Comparison of ENCODE assay signal across 9 cellular contexts in genomic region chr16:3131755-3132377, GRCh38. TPM values are rescaled to one million over a fixed set of nuclear protein-coding genes. Genes with fewer than 3 reads are reported as not detected.
DNase-seq lines count a peak whose midpoint lies in the region; ATAC-seq and TF ChIP-seq lines count a peak whose summit lies in the region.
"Had no signal": no experiment of that assay in that cellular context is flagged by ENCODE, and none has a peak within 500 bp of the region (broad histone marks: within the 10 kb centered on the region; RNA-seq: fewer than 3 reads in every experiment).

No MANE protein-coding gene starts in this region.

- no peak for ATAC-seq in activated CD8-positive, alpha-beta T cell treated with anti-CD3 and anti-CD28 coated beads for 36 hours

- peaks cover 32% of the 10 kb centered on the region for H3K4me1 Mint-ChIP-seq in activated CD8-positive, alpha-beta T cell treated with anti-CD3 and anti-CD28 coated beads for 36 hours (ENCODE audit: low read depth)

- H3K27ac Mint-ChIP-seq in activated CD8-positive, alpha-beta T cell treated with anti-CD3 and anti-CD28 coated beads for 36 hours = peak overlapping the region; percentile 6

- H3K4me3 Mint-ChIP-seq in activated CD8-positive, alpha-beta T cell treated with anti-CD3 and anti-CD28 coated beads for 36 hours = no peak overlapping the region

- no peaks in the 10 kb centered on the region for H3K9me3 Mint-ChIP-seq in activated CD8-positive, alpha-beta T cell treated with anti-CD3 and anti-CD28 coated beads for 36 hours

- peaks cover 22% of the 10 kb centered on the region for H3K36me3 Mint-ChIP-seq in activated CD8-positive, alpha-beta T cell treated with anti-CD3 and anti-CD28 coated beads for 36 hours (ENCODE audit: low read depth)

- H3K27me3 Mint-ChIP-seq in activated CD8-positive, alpha-beta T cell treated with anti-CD3 and anti-CD28 coated beads for 36 hours = no peaks in the 10 kb centered on the region

- CTCF ChIA-PET in activated CD8-positive, alpha-beta T cell treated with anti-CD3 and anti-CD28 coated beads for 36 hours (lab: Charles Lee) = interaction anchor here (0.6 to 11.8 kb wide), 19 partner anchors 9 to 729 kb away, joined by 3 to 376 read pairs (median 5); partner anchors contain the start of genes IL32, TNFRSF12A, ZNF205 and ZSCAN10

- POLR2A ChIA-PET in activated CD8-positive, alpha-beta T cell treated with anti-CD3 and anti-CD28 coated beads for 36 hours (lab: Charles Lee) = interaction anchor here (1.0 to 1.4 kb wide), 4 partner anchors 7 to 31 kb away, joined by 3 to 4 read pairs (median 3); no protein-coding TSS in a partner anchor

- DNase-seq in NCI-H2029 (lab: John Stamatoyannopoulos, UW) (peak; percentile 16), NCI-H2029 treated with DMSO at 0.1 percent for 48 hours (lab: John Stamatoyannopoulos, UW) (no peak), NAMALWA (ENCODE audit: low spot score) (peak; percentile 59), foreskin fibroblast (peak in 1 of 2 donors; percentile 68), NCI-H1436 (lab: John Stamatoyannopoulos, UW) (no peak), GOT3 (lab: John Stamatoyannopoulos, UW) (no peak)
- peak; percentile 73 for DNase-seq in activated CD8-positive, alpha-beta T cell treated with anti-CD3 and anti-CD28 coated beads for 36 hours
- DNase-seq in stimulated activated CD4-positive, alpha-beta T cell treated with anti-CD3 and anti-CD28 coated beads, Interleukin-4, amount 100 ng/mL, for 4 hours = peak; percentile 14 to 46

- TF ChIP-seq CTCF in activated CD8-positive, alpha-beta T cell treated with anti-CD3 and anti-CD28 coated beads for 36 hours (IDR thresholded peaks at IDR 0.05) = peak; percentile 81
- peak; percentile 54 for TF ChIP-seq CTCF in foreskin fibroblast (IDR thresholded peaks at IDR 0.05; ENCODE audit: low read depth, low read length)

- no peak overlapping the region for H3K4me3 ChIP-seq in foreskin fibroblast (ENCODE audit: low read depth in 1 of 2, low read length in 2 of 2)
- H3K4me3 ChIP-seq: skin epidermis had no signal

- intact Hi-C loops in activated CD8-positive, alpha-beta T cell treated with anti-CD3 and anti-CD28 coated beads for 36 hours (cut with micrococcal nuclease) = no loop called here

RNA-seq across cellular contexts. Expression of gene ZNF213, which starts 3.0 kb away (rescaled TPM):
- 1 to 10 TPM; 6.1 to 7.5 TPM for total RNA-seq in activated CD8-positive, alpha-beta T cell treated with anti-CD3 and anti-CD28 coated beads for 36 hours

RNA-seq across cellular contexts. Expression of gene ZNF205, which starts 19.5 kb away (rescaled TPM):
- not detected for total RNA-seq in activated CD8-positive, alpha-beta T cell treated with anti-CD3 and anti-CD28 coated beads for 36 hours

RNA-seq across cellular contexts. Expression of gene ZSCAN10, which starts 32.8 kb away (rescaled TPM):
- total RNA-seq in activated CD8-positive, alpha-beta T cell treated with anti-CD3 and anti-CD28 coated beads for 36 hours = under 1 TPM; 0.09 to 0.25 TPM

RNA-seq across cellular contexts. Expression of gene OR1F1, which starts 56.1 kb away (rescaled TPM):
- total RNA-seq in activated CD8-positive, alpha-beta T cell treated with anti-CD3 and anti-CD28 coated beads for 36 hours = not detected

Comparison
In these comparisons a context has a peak if more than half of its experiments do, and no peak if none do; other contexts are left out.
1. DNase-seq: peak in NCI-H2029 (single experiment), NAMALWA (single experiment), activated CD8-positive, alpha-beta T cell treated with anti-CD3 and anti-CD28 coated beads for 36 hours (single experiment) and stimulated activated CD4-positive, alpha-beta T cell treated with anti-CD3 and anti-CD28 coated beads, Interleukin-4, amount 100 ng/mL, for 4 hours (2 of 2); none in NCI-H2029 treated with DMSO at 0.1 percent for 48 hours (single experiment), NCI-H1436 (single experiment) and GOT3 (single experiment).